Comparison of ENCODE assay signal across 9 cellular contexts in the genomic region with DNA sequence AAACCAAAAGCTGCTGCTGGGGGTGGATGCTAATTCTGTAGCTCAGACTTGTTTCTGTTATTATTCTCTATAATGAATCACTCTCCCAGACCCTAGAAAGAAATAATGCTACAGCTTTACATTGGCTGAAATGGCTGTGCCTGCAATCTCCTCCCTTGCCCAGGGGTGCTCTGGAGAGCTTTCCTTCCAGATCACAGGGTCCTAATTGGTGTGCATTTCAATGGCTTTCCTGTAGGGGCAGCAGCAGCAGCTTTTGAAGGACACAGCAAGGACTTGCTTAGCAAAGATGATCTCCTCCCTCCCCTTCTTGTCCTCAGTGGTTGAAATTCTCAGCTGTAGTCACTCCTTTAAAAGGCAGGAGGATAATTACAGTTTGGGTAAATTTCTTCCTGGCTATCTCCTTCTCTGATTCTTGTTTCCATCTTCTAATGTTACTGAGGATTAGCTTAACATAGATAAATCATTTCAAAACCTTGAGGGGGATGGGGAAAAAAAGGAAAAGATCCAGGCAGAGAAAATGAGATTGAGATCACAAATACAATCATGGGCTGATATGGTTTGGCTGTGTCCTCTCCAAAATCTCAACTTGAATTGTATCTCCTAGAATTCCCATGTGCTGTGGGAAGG.
DNase-seq lines count a peak whose midpoint lies in the region; ATAC-seq and TF ChIP-seq lines count a peak whose summit lies in the region.
"Had no signal": no experiment of that assay in that cellular context is flagged by ENCODE, and none has a peak within 500 bp of the region (broad histone marks: within the 10 kb centered on the region; RNA-seq: fewer than 3 reads in every experiment).

No MANE protein-coding gene starts in this region.

- H3K4me3 Mint-ChIP-seq in activated CD8-positive, alpha-beta T cell treated with anti-CD3 and anti-CD28 coated beads, Interleukin-2, amount 10 ng/mL, durations not matched to agents 7 days and 5 days = no peak overlapping the region
- H3K4me3 Mint-ChIP-seq: memory B cell had no signal

- no peaks in the 10 kb centered on the region for H3K9me3 ChIP-seq in MM.1S (replicated peaks; ENCODE audit: insufficient read depth, low read length)

- H3K27me3 ChIP-seq in MM.1S (replicated peaks; ENCODE audit: insufficient read depth, low read length) (no peaks in the 10 kb centered on the region), kidney epithelial cell (ENCODE audit: control insufficient read depth, insufficient read depth, low read length) (no peaks in the 10 kb centered on the region)

- H3K9me2 ChIP-seq in MM.1S (replicated peaks; ENCODE audit: insufficient read depth, low read length) = no peaks in the 10 kb centered on the region

- no peaks in the 10 kb centered on the region for H3K4me1 ChIP-seq in MM.1S (ENCODE audit: low read length)

- no peaks in the 10 kb centered on the region for H3K9me3 Mint-ChIP-seq in activated CD8-positive, alpha-beta T cell treated with anti-CD3 and anti-CD28 coated beads, Interleukin-2, amount 10 ng/mL, durations not matched to agents 7 days and 5 days (ENCODE audit: insufficient read depth)
- H3K9me3 Mint-ChIP-seq: memory B cell had no signal

- ATAC-seq in HG02588 (IDR thresholded peaks at IDR 0.05; ENCODE audit: unreplicated experiment) = peak; percentile 98
- peak; percentile 60 for ATAC-seq in activated CD8-positive, alpha-beta T cell treated with anti-CD3 and anti-CD28 coated beads, Interleukin-2, amount 10 ng/mL, durations not matched to agents 7 days and 5 days
- no peak for ATAC-seq in activated CD4-positive, CD25-positive, alpha-beta regulatory T cell treated with anti-CD3 and anti-CD28 coated beads, Interleukin-2, amount 50 U/mL, for 24 hours

- no peak overlapping the region for H3K4me3 ChIP-seq in MM.1S (ENCODE audit: low read length)
- no peak overlapping the region for H3K4me3 ChIP-seq in kidney epithelial cell (ENCODE audit: low read depth, low read length)

- no peaks in the 10 kb centered on the region for H3K36me3 Mint-ChIP-seq in activated CD8-positive, alpha-beta T cell treated with anti-CD3 and anti-CD28 coated beads, Interleukin-2, amount 10 ng/mL, durations not matched to agents 7 days and 5 days (ENCODE audit: low read depth)
- H3K36me3 Mint-ChIP-seq: memory B cell had no signal

- CTCF ChIA-PET in activated CD8-positive, alpha-beta T cell treated with anti-CD3 and anti-CD28 coated beads, Interleukin-2, amount 10 ng/mL, durations not matched to agents 7 days and 5 days (lab: Charles Lee) = interaction anchor here (1.2 kb wide), 1 partner anchor 11 kb away, joined by 3 read pairs; no protein-coding TSS in a partner anchor

- DNase-seq in AG20443 (ENCODE audit: low spot score) = peak; percentile 14
- peak; percentile 28 for DNase-seq in GM13977 (ENCODE audit: low spot score)
- DNase-seq in MM.1S = peak; percentile 65
- no peak for DNase-seq in activated CD8-positive, alpha-beta T cell treated with anti-CD3 and anti-CD28 coated beads, Interleukin-2, amount 10 ng/mL, durations not matched to agents 7 days and 5 days
- DNase-seq in kidney epithelial cell (ENCODE audit: low read depth) = no peak
- no peak for DNase-seq in NOMO-1 (lab: John Stamatoyannopoulos, UW; ENCODE audit: unreplicated experiment in 2 of 2)

- no peak overlapping the region for H3K4me2 ChIP-seq in MM.1S (ENCODE audit: low read depth, low read length)

- TF ChIP-seq CTCF in GM13977 (IDR thresholded peaks at IDR 0.05; ENCODE audit: extremely low read depth, insufficient read depth, missing control alignments) (peak; percentile 61), MM.1S (IDR thresholded peaks at IDR 0.05; ENCODE audit: low read length) (peak; percentile 74), kidney epithelial cell (IDR thresholded peaks at IDR 0.05; ENCODE audit: insufficient read depth, low read length, poor library complexity, severe bottlenecking) (peak; percentile 74)

- H3K4me1 Mint-ChIP-seq in activated CD8-positive, alpha-beta T cell treated with anti-CD3 and anti-CD28 coated beads, Interleukin-2, amount 10 ng/mL, durations not matched to agents 7 days and 5 days (ENCODE audit: low read depth) = no peaks in the 10 kb centered on the region

- no peaks in the 10 kb centered on the region for H3K36me3 ChIP-seq in MM.1S (replicated peaks; ENCODE audit: insufficient read depth, low read length)
- H3K36me3 ChIP-seq in kidney epithelial cell (ENCODE audit: control insufficient read depth, insufficient read depth, low read length) = no peaks in the 10 kb centered on the region

- no peak overlapping the region for H3K27ac Mint-ChIP-seq in activated CD8-positive, alpha-beta T cell treated with anti-CD3 and anti-CD28 coated beads, Interleukin-2, amount 10 ng/mL, durations not matched to agents 7 days and 5 days
- H3K27ac Mint-ChIP-seq: memory B cell had no signal

- POLR2A ChIA-PET in activated CD8-positive, alpha-beta T cell treated with anti-CD3 and anti-CD28 coated beads, Interleukin-2, amount 10 ng/mL, durations not matched to agents 7 days and 5 days (lab: Charles Lee) = no interaction called here

- no peaks in the 10 kb centered on the region for H4K20me1 ChIP-seq in MM.1S (ENCODE audit: insufficient read depth, low read length)

- H3K79me2 ChIP-seq in MM.1S (ENCODE audit: low read length) = no peaks in the 10 kb centered on the region

- no peak overlapping the region for H2AFZ ChIP-seq in MM.1S (ENCODE audit: low read length)

- in situ Hi-C loops in GM13977 (cut with MboI; ENCODE audit: low pct_unique_long_range_greater_than_20kb, low sequenced_read_pairs, unreplicated experiment) = no loop called here

- no peak overlapping the region for H3K9ac ChIP-seq in MM.1S (ENCODE audit: low read length)

- no peaks in the 10 kb centered on the region for H3K27me3 Mint-ChIP-seq in activated CD8-positive, alpha-beta T cell treated with anti-CD3 and anti-CD28 coated beads, Interleukin-2, amount 10 ng/mL, durations not matched to agents 7 days and 5 days (ENCODE audit: low read depth)

- no peak overlapping the region for H3K27ac ChIP-seq in MM.1S (ENCODE audit: low read length)

- H3F3A ChIP-seq in MM.1S (ENCODE audit: insufficient read depth, low read length) = no peaks in the 10 kb centered on the region

Comparison
In these comparisons a context has a peak if more than half of its experiments do, and no peak if none do; other contexts are left out.
1. DNase-seq: peak in AG20443 (single experiment), GM13977 (single experiment) and MM.1S (single experiment); none in activated CD8-positive, alpha-beta T cell treated with anti-CD3 and anti-CD28 coated beads, Interleukin-2, amount 10 ng/mL, durations not matched to agents 7 days and 5 days (single experiment), kidney epithelial cell (single experiment) and NOMO-1 (0 of 2).
2. ATAC-seq: peak in HG02588 (single experiment) and activated CD8-positive, alpha-beta T cell treated with anti-CD3 and anti-CD28 coated beads, Interleukin-2, amount 10 ng/mL, durations not matched to agents 7 days and 5 days (single experiment); none in activated CD4-positive, CD25-positive, alpha-beta regulatory T cell treated with anti-CD3 and anti-CD28 coated beads, Interleukin-2, amount 50 U/mL, for 24 hours (0 of 2).
3. Peak in every context shown above with its lines, with median percentiles within 50 percentile points of each other: CTCF ChIP-seq.